In the genomic region with DNA sequence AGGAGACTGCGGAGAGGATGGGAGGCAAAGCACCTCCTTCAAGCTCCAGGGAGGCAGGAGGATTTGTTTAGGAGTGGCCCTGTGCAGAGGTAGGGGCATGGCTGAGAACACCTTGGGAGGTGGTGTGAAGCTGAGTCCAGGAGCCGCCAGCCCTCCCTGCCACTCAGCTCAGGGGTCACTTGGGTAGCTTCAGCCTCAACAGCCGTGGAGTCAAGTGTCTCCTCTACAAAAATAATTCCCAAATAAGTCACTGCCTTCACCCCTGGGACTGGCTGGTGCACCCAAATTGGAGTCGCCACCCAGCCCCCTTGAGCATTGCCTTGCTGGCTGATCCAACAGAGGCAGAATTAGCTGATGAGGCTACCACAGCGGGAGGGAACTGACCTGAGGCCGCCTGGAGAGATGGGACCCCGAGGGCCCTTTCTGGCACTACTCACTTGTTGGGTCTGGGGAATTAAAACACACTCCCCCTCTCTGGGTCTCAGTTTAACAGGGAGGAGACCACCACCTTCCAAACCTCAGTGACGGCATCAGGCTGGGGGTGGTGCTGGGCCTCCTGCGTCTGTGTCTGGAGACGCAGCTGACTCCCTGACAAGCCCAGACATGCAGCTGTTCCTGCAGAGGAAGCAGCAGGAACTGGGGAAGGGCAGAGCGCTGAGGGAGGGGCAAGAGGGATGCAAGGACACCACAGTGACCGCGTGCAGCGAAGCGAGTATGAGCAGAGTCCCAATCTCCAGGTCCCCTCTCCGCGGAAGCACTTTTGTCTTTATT, we compare ENCODE assay signal across 10 cellular contexts.
DNase-seq lines count a peak whose midpoint lies in the region; ATAC-seq and TF ChIP-seq lines count a peak whose summit lies in the region.
"Had no signal": no experiment of that assay in that cellular context is flagged by ENCODE, and none has a peak within 500 bp of the region (broad histone marks: within the 10 kb centered on the region; RNA-seq: fewer than 3 reads in every experiment).

No MANE protein-coding gene starts in this region.

- peak overlapping the region in 1 of 9 donors; percentile 70 for H3K27ac Mint-ChIP-seq in naive thymus-derived CD4-positive, alpha-beta T cell

- DNase-seq in A172 (ENCODE audit: low spot score) (peak; percentile 41), SHP77 treated with DMSO at 0.1 percent for 48 hours (lab: John Stamatoyannopoulos, UW) (peak; percentile 91), foreskin fibroblast (peak; percentile 66 to 81)
- DNase-seq in naive thymus-derived CD4-positive, alpha-beta T cell: no peak

- intact Hi-C loops in naive thymus-derived CD4-positive, alpha-beta T cell (cut with micrococcal nuclease): no loop called here

- H3K9me3 Mint-ChIP-seq in naive thymus-derived CD4-positive, alpha-beta T cell: no peaks in the 10 kb centered on the region
- H3K9me3 Mint-ChIP-seq: T-cell had no signal

- H3K9ac ChIP-seq in rectal smooth muscle tissue (ENCODE audit: low read length): no peak overlapping the region

- no peak overlapping the region for H3K4me3 Mint-ChIP-seq in naive thymus-derived CD4-positive, alpha-beta T cell
- H3K4me3 Mint-ChIP-seq: T-cell had no signal

- no peak overlapping the region; the same call in 1 of the 2 replicates for H3K4me3 ChIP-seq in HEK293 (ENCODE audit: low read depth, low read length)
- no peak overlapping the region for H3K4me3 ChIP-seq in foreskin fibroblast (ENCODE audit: low read depth in 1 of 2, low read length in 2 of 2)
- no peak overlapping the region for H3K4me3 ChIP-seq in rectal smooth muscle tissue (ENCODE audit: low read length)
- no peak overlapping the region for H3K4me3 ChIP-seq in naive thymus-derived CD4-positive, alpha-beta T cell (ENCODE audit: low read length)

- no peak for TF ChIP-seq CTCF in HEK293 (tag by site-specific recombination; IDR thresholded peaks at IDR 0.05)
- TF ChIP-seq CTCF in foreskin fibroblast (IDR thresholded peaks at IDR 0.05; ENCODE audit: low read depth, low read length): no peak

- ATAC-seq in GM18867 (IDR thresholded peaks at IDR 0.05; ENCODE audit: unreplicated experiment): no peak
- ATAC-seq in GM18520 (IDR thresholded peaks at IDR 0.05; ENCODE audit: unreplicated experiment): no peak
- no peak for ATAC-seq in naive thymus-derived CD4-positive, alpha-beta T cell
- ATAC-seq: T-cell had no signal

- H3K27ac ChIP-seq in HEK293 (ENCODE audit: extremely low read depth, low read depth, low read length) (peak overlapping the region; percentile 70), rectal smooth muscle tissue (ENCODE audit: low read depth, low read length) (peak overlapping the region; percentile 40)
- no peak overlapping the region for H3K27ac ChIP-seq in naive thymus-derived CD4-positive, alpha-beta T cell (ENCODE audit: low read depth, low read length)
- H3K27ac ChIP-seq: neutrophil had no signal

- no peaks in the 10 kb centered on the region for H3K36me3 ChIP-seq in HEK293 (ENCODE audit: control insufficient read depth in 2 of 2, insufficient read depth in 1 of 2, low read length in 2 of 2)
- H3K36me3 ChIP-seq in rectal smooth muscle tissue (ENCODE audit: control insufficient read depth, insufficient read depth, low read length): no peaks in the 10 kb centered on the region
- H3K36me3 ChIP-seq in naive thymus-derived CD4-positive, alpha-beta T cell (ENCODE audit: control insufficient read depth in 2 of 3, insufficient read depth in 3 of 3, low read length in 3 of 3): no peaks in the 10 kb centered on the region

- no peaks in the 10 kb centered on the region for H3K36me3 Mint-ChIP-seq in naive thymus-derived CD4-positive, alpha-beta T cell
- H3K36me3 Mint-ChIP-seq: T-cell had no signal

- no peaks in the 10 kb centered on the region for H3K27me3 Mint-ChIP-seq in naive thymus-derived CD4-positive, alpha-beta T cell
- H3K27me3 Mint-ChIP-seq: T-cell had no signal

- POLR2A ChIA-PET in HEK293 (lab: Yijun Ruan, JAX): interaction anchor here (0.6 to 4.9 kb wide), 11 partner anchors 9 to 199 kb away, joined by 3 to 106 read pairs (median 3); a partner anchor contains a TSS
- POLR2A ChIA-PET in naive thymus-derived CD4-positive, alpha-beta T cell (lab: Charles Lee): interaction anchor here (0.9 to 26.4 kb wide), 3 partner anchors 70 to 101 kb away, joined by 4 to 664 read pairs (median 33); a partner anchor contains a TSS

- CTCF ChIA-PET in HEK293 (lab: Yijun Ruan, JAX): interaction anchor here (0.5 to 12.1 kb wide), 18 partner anchors 9 to 273 kb away, joined by 3 to 329 read pairs (median 5); a partner anchor contains a TSS
- CTCF ChIA-PET in naive thymus-derived CD4-positive, alpha-beta T cell (lab: Charles Lee): interaction anchor here (0.5 to 20.2 kb wide), 13 partner anchors 9 to 392 kb away, joined by 3 to 393 read pairs (median 3); a partner anchor contains a TSS

- no peaks in the 10 kb centered on the region for H3K9me3 ChIP-seq in HEK293 (ENCODE audit: control insufficient read depth, insufficient read depth, low read depth, low read length)
- H3K9me3 ChIP-seq in naive thymus-derived CD4-positive, alpha-beta T cell (ENCODE audit: control insufficient read depth in 2 of 3, low read length in 3 of 3): no peaks in the 10 kb centered on the region
- H3K9me3 ChIP-seq: neutrophil had no signal

- H3K27me3 ChIP-seq in rectal smooth muscle tissue (ENCODE audit: control insufficient read depth, insufficient read depth, low read length): no peaks in the 10 kb centered on the region
- H3K27me3 ChIP-seq in naive thymus-derived CD4-positive, alpha-beta T cell (ENCODE audit: control insufficient read depth in 2 of 2, insufficient read depth in 2 of 2, low read length in 2 of 2): no peaks in the 10 kb centered on the region

- H3K4me1 Mint-ChIP-seq in naive thymus-derived CD4-positive, alpha-beta T cell: peaks cover 4 to 19% (median 12%) of the 10 kb centered on the region in 7 donors

- H3K4me1 ChIP-seq in HEK293 (ENCODE audit: control insufficient read depth, insufficient read depth, low read length) (no peaks in the 10 kb centered on the region; the same call in 1 of the 2 replicates), rectal smooth muscle tissue (ENCODE audit: control insufficient read depth, insufficient read depth, low read length) (peaks cover 32% of the 10 kb centered on the region)
- H3K4me1 ChIP-seq in naive thymus-derived CD4-positive, alpha-beta T cell (ENCODE audit: control insufficient read depth in 2 of 2, insufficient read depth in 2 of 2, low read length in 2 of 2): peaks cover 0 to 7% of the 10 kb centered on the region in 2 donors

TF ChIP-seq in HEK293, 187 proteins besides CTCF, POLR2A, EP300 and RAD21 (continues in another document):
- TF ChIP-seq ZNF335 (tag by site-specific recombination; conservative IDR thresholded peaks at IDR 0.05): peak; percentile 56
- TF ChIP-seq, protein P1, sequence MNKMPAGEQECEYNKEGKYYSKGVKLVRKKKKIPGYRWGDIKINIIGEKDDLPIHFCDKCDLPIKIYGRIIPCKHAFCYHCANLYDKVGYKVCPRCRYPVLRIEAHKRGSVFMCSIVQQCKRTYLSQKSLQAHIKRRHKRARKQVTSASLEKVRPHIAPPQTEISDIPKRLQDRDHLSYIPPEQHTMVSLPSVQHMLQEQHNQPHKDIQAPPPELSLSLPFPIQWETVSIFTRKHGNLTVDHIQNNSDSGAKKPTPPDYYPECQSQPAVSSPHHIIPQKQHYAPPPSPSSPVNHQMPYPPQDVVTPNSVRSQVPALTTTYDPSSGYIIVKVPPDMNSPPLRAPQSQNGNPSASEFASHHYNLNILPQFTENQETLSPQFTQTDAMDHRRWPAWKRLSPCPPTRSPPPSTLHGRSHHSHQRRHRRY (tag by site-specific recombination; IDR thresholded peaks at IDR 0.05): no peak
- TF ChIP-seq, protein P2, sequence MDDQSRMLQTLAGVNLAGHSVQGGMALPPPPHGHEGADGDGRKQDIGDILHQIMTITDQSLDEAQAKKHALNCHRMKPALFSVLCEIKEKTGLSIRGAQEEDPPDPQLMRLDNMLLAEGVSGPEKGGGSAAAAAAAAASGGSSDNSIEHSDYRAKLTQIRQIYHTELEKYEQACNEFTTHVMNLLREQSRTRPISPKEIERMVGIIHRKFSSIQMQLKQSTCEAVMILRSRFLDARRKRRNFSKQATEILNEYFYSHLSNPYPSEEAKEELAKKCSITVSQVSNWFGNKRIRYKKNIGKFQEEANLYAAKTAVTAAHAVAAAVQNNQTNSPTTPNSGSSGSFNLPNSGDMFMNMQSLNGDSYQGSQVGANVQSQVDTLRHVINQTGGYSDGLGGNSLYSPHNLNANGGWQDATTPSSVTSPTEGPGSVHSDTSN (CRISPR knock-in tag; IDR thresholded peaks at IDR 0.05): peak; percentile 70
- no peak for TF ChIP-seq ZNF214 (tag by site-specific recombination; IDR thresholded peaks at IDR 0.05; ENCODE audit: borderline replicate concordance)
- TF ChIP-seq ZNF514 (tag by site-specific recombination; IDR thresholded peaks at IDR 0.05): no peak
- TF ChIP-seq HOXD13 (CRISPR knock-in tag; IDR thresholded peaks at IDR 0.05; ENCODE audit: borderline replicate concordance): no peak
- TF ChIP-seq ZNF560 (tag by site-specific recombination; IDR thresholded peaks at IDR 0.05; ENCODE audit: borderline replicate concordance): no peak
- no peak for TF ChIP-seq ZNF114 (tag by site-specific recombination; IDR thresholded peaks at IDR 0.05)
- TF ChIP-seq ZNF629 (tag by site-specific recombination; IDR thresholded peaks at IDR 0.05): peak; percentile 93
- TF ChIP-seq, protein P3, sequence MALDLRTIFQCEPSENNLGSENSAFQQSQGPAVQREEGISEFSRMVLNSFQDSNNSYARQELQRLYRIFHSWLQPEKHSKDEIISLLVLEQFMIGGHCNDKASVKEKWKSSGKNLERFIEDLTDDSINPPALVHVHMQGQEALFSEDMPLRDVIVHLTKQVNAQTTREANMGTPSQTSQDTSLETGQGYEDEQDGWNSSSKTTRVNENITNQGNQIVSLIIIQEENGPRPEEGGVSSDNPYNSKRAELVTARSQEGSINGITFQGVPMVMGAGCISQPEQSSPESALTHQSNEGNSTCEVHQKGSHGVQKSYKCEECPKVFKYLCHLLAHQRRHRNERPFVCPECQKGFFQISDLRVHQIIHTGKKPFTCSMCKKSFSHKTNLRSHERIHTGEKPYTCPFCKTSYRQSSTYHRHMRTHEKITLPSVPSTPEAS (tag by site-specific recombination; IDR thresholded peaks at IDR 0.05): 0 out of 2 replicates have a peak, but pooled peaks have one; percentile 17
- TF ChIP-seq, protein P4, sequence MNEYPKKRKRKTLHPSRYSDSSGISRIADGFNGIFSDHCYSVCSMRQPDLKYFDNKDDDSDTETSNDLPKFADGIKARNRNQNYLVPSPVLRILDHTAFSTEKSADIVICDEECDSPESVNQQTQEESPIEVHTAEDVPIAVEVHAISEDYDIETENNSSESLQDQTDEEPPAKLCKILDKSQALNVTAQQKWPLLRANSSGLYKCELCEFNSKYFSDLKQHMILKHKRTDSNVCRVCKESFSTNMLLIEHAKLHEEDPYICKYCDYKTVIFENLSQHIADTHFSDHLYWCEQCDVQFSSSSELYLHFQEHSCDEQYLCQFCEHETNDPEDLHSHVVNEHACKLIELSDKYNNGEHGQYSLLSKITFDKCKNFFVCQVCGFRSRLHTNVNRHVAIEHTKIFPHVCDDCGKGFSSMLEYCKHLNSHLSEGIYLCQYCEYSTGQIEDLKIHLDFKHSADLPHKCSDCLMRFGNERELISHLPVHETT (tag by site-specific recombination; IDR thresholded peaks at IDR 0.05): peak; percentile 71; the same call in 1 of the 2 replicates

Comparison
In these comparisons a context has a peak if more than half of its experiments do, and no peak if none do; other contexts are left out.
1. DNase-seq: peak in A172 (single experiment), SHP77 treated with DMSO at 0.1 percent for 48 hours (single experiment) and foreskin fibroblast (2 of 2); none in naive thymus-derived CD4-positive, alpha-beta T cell (0 of 9).